In genomic region chr13:86918682-86919081, GRCh38 we compare ENCODE assay signal across 22 cellular contexts.
"Had no signal": no experiment of that assay in that cellular context is flagged by ENCODE, and none has a peak within 500 bp of the region (broad histone marks: within the 10 kb centered on the region; RNA-seq: fewer than 3 reads in every experiment).

No MANE protein-coding gene starts in this region.

- ATAC-seq: esophagus mucosa; heart left ventricle; left lobe of liver; mucosa of descending colon; naive thymus-derived CD8-positive, alpha-beta T cell had no signal

- H3K36me3 ChIP-seq: heart left ventricle, ovary, right atrium auricular region, sigmoid colon, stomach, thoracic aorta, transverse colon had no signal

- H3K4me1 Mint-ChIP-seq: naive thymus-derived CD8-positive, alpha-beta T cell had no signal

- H3K27me3 Mint-ChIP-seq: naive thymus-derived CD8-positive, alpha-beta T cell had no signal

- H3K27ac ChIP-seq: dorsolateral prefrontal cortex, heart left ventricle, ovary, right atrium auricular region, sigmoid colon, skin epidermis, stomach, thoracic aorta, transverse colon had no signal

- H3K27ac Mint-ChIP-seq: naive thymus-derived CD8-positive, alpha-beta T cell had no signal

- DNase-seq: cortex of kidney; dorsolateral prefrontal cortex; effector CD8-positive, alpha-beta T cell; heart left ventricle; hippocampal formation; islet precursor cell; mammary epithelial cell; mucosa of descending colon; naive thymus-derived CD8-positive, alpha-beta T cell; nucleus accumbens; ovary; sigmoid colon; stimulated activated CD4-positive, alpha-beta T cell treated with anti-CD3 and anti-CD28 coated beads, Interleukin-12 subunit alpha, Interleukin-12 subunit beta, amount 100 ng/mL, for 4 hours; stimulated activated naive CD4-positive, alpha-beta T cell; stomach; substantia nigra; transverse colon had no signal

- H3K27me3 ChIP-seq: dorsolateral prefrontal cortex, heart left ventricle, ovary, right atrium auricular region, sigmoid colon, stomach, transverse colon had no signal

- H3K36me3 Mint-ChIP-seq: naive thymus-derived CD8-positive, alpha-beta T cell had no signal

- H3K9me3 ChIP-seq: heart left ventricle, mucosa of descending colon, right atrium auricular region, sigmoid colon, stomach, thoracic aorta, transverse colon had no signal

- H3K4me3 Mint-ChIP-seq: naive thymus-derived CD8-positive, alpha-beta T cell had no signal

- H3K4me3 ChIP-seq: dorsolateral prefrontal cortex, heart left ventricle, mucosa of descending colon, ovary, right atrium auricular region, sigmoid colon, skin epidermis, stomach, thoracic aorta, transverse colon had no signal

- H3K4me1 ChIP-seq: heart left ventricle, right atrium auricular region, sigmoid colon, stomach, transverse colon had no signal
